ENCODE assay signal across 17 cellular contexts in the genomic region with DNA sequence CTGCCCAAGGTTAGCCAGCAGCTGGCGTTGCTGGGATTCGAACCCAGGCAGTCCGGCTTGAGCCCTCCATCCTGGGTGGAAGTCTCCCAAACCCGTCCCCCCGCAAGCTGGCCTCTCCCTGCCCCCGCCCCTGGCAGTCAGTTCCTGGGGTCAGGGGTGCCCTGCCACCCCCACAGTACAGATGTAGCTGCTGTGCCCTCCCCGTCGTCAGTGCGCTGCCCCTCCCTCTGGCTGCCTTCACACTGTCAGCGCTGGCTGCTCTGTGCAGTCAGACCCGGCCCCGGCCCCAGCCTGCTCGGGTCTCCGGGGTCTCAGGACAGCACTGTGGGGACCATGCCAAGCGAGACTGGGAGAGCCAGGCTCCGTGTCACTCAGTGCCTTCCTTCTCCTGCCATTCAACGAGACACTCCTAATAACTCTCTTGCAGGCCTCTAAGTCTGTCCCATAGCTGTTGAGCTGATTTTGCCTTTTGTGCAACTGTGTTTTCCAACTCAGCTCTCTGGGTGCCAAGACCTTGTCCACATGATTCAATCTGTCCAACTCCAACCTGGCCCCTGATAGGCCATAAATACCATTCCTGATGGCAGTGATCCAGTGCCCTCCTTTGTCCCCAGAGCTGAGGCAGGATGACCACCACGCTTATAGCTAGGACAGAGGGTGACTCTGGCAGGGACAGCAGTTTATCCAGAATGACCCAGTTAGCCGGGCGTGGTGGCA. TPM values are rescaled to one million over a fixed set of nuclear protein-coding genes. Genes with fewer than 3 reads are reported as not detected.
DNase-seq lines count a peak whose midpoint lies in the region; ATAC-seq and TF ChIP-seq lines count a peak whose summit lies in the region.
"Had no signal": no experiment of that assay in that cellular context is flagged by ENCODE, and none has a peak within 500 bp of the region (broad histone marks: within the 10 kb centered on the region; RNA-seq: fewer than 3 reads in every experiment).

No MANE protein-coding gene starts in this region.

- H3K4me1 ChIP-seq in GM23338 (ENCODE audit: insufficient read depth): peaks cover 7% of the 10 kb centered on the region; the same call in 1 of the 2 replicates
- peaks cover 7% of the 10 kb centered on the region for H3K4me1 ChIP-seq in mesenchymal stem cell (ENCODE audit: control insufficient read depth, insufficient read depth, low read depth, low read length)
- peaks cover 13 to 34% (median 20%) of the 10 kb centered on the region in 4 donors for H3K4me1 ChIP-seq in stomach

- H3K9me2 ChIP-seq in GM23338 (ENCODE audit: insufficient read depth): no peaks in the 10 kb centered on the region

- H3K27ac ChIP-seq in GM23338 (ENCODE audit: low read depth) (no peak overlapping the region), mesenchymal stem cell (ENCODE audit: low read length, poor library complexity, severe bottlenecking) (no peak overlapping the region), stomach (peak overlapping the region; percentile 29 to 71 (median 62))

- H3K36me3 ChIP-seq in GM23338 (ENCODE audit: insufficient read depth) (no peaks in the 10 kb centered on the region), mesenchymal stem cell (ENCODE audit: control insufficient read depth in 1 of 2, insufficient read depth in 2 of 2, low read depth in 1 of 2, low read length in 2 of 2) (no peaks in the 10 kb centered on the region), stomach (no peaks in the 10 kb centered on the region)

- H4K91ac ChIP-seq in mesenchymal stem cell (ENCODE audit: low read length): peak overlapping the region; percentile 9

- no peaks in the 10 kb centered on the region for H3F3A ChIP-seq in GM23338 (replicated peaks; ENCODE audit: low read depth)

- no peaks in the 10 kb centered on the region for H3K79me1 ChIP-seq in mesenchymal stem cell (replicated peaks; ENCODE audit: low read length, poor library complexity, severe bottlenecking)

- H3K14ac ChIP-seq in mesenchymal stem cell (ENCODE audit: low read length in 2 of 2): peak overlapping the region in 1 of 2 experiments; percentile 66

- no peak overlapping the region for H2BK120ac ChIP-seq in mesenchymal stem cell (ENCODE audit: low read depth, low read length)

- no peak overlapping the region for H3K27ac Mint-ChIP-seq in GM23338

- H3K79me2 ChIP-seq in GM23338 (replicated peaks; ENCODE audit: insufficient read depth): no peaks in the 10 kb centered on the region

- H3K4me3 ChIP-seq in GM23338: no peak overlapping the region
- H3K4me3 ChIP-seq in mesenchymal stem cell (ENCODE audit: insufficient read depth in 1 of 2, low read depth in 1 of 2, low read length in 2 of 2): peak overlapping the region; percentile 0 to 63
- peak overlapping the region in 1 of 4 donors; percentile 6 for H3K4me3 ChIP-seq in stomach

- H2AFZ ChIP-seq in GM23338 (peak overlapping the region; percentile 94), mesenchymal stem cell (ENCODE audit: low read depth, low read length) (peak overlapping the region; percentile 10)

- H2BK12ac ChIP-seq in mesenchymal stem cell (ENCODE audit: low read length in 2 of 2): peak overlapping the region; percentile 20 to 61

- intact Hi-C loops in stomach (cut with DNase I; ENCODE audit: low total_unique reads): no loop called here

- TF ChIP-seq CTCF in GM23338 (conservative IDR thresholded peaks at IDR 0.05; ENCODE audit: low read depth in 2 of 2): no peak
- no peak for TF ChIP-seq CTCF in stomach (IDR thresholded peaks at IDR 0.05)

- peaks cover 7% of the 10 kb centered on the region for H3K4me1 Mint-ChIP-seq in GM23338

- peak overlapping the region; percentile 48; the same call in 1 of the 2 replicates for H3K4me2 ChIP-seq in GM23338
- H3K4me2 ChIP-seq in mesenchymal stem cell (ENCODE audit: low read length, poor library complexity, severe bottlenecking): no peak overlapping the region

- peak overlapping the region in 1 of 2 experiments; percentile 29 for H3K4ac ChIP-seq in mesenchymal stem cell (ENCODE audit: low read depth in 1 of 2, low read length in 2 of 2)

- no peak for TF ChIP-seq POLR2A in stomach (IDR thresholded peaks at IDR 0.05)

- no peak overlapping the region for H2BK15ac ChIP-seq in mesenchymal stem cell (ENCODE audit: low read depth, poor library complexity, severe bottlenecking)

- no peaks in the 10 kb centered on the region for H4K20me1 ChIP-seq in GM23338 (replicated peaks; ENCODE audit: insufficient read depth)

- peaks cover 10% of the 10 kb centered on the region for H3K27me3 Mint-ChIP-seq in GM23338 (ENCODE audit: insufficient read depth, low read depth, poor library complexity)

- no peak overlapping the region for H3K23ac ChIP-seq in mesenchymal stem cell (ENCODE audit: low read length in 2 of 2)

- no peak for DNase-seq in GM23338 (ENCODE audit: low spot score)
- peak; percentile 16 for DNase-seq in dermis blood vessel endothelial cell
- no peak for DNase-seq in mesenchymal stem cell
- DNase-seq in stomach: no peak
- DNase-seq in ureter (ENCODE audit: low spot score): no peak
- no peak for DNase-seq in cerebellar cortex (ENCODE audit: low spot score)
- no peak for DNase-seq in ecto neural progenitor cell (ENCODE audit: low spot score)
- DNase-seq: activated naive CD4-positive, alpha-beta T cell treated with anti-CD3 and anti-CD28 coated beads, Interleukin-2, amount 50 U/mL, for 16 hours; AML-193; cerebellar nuclear complex; erythroblast; NCI-H1092 treated with DMSO at 0.1 percent for 48 hours; NCI-H446; OCI-M1; stimulated activated CD4-positive, alpha-beta T cell treated with anti-CD3 and anti-CD28 coated beads, Interleukin-4, amount 100 ng/mL, for 4 hours; stimulated activated naive CD4-positive, alpha-beta T cell treated with Interleukin-2 at 50 U/mL for 16 hours had no signal

- no peak overlapping the region for H2BK5ac ChIP-seq in mesenchymal stem cell (ENCODE audit: low read depth, low read length, poor library complexity, severe bottlenecking)

- H3K9me3 ChIP-seq in mesenchymal stem cell (ENCODE audit: control insufficient read depth, low read length) (no peaks in the 10 kb centered on the region), stomach (no peaks in the 10 kb centered on the region)

- no peaks in the 10 kb centered on the region; the same call in 2 of the 3 replicates for H3K36me3 Mint-ChIP-seq in GM23338 (ENCODE audit: low read depth)

- peak overlapping the region; percentile 28 for H3K9ac ChIP-seq in mesenchymal stem cell (ENCODE audit: low read length)

- H3K27me3 ChIP-seq in GM23338 (ENCODE audit: insufficient read depth) (no peaks in the 10 kb centered on the region), mesenchymal stem cell (ENCODE audit: control insufficient read depth in 1 of 2, insufficient read depth in 1 of 2, low read length in 2 of 2) (no peaks in the 10 kb centered on the region), stomach (no peaks in the 10 kb centered on the region)

- peak overlapping the region; percentile 24 to 29 for H3K18ac ChIP-seq in mesenchymal stem cell (ENCODE audit: low read depth in 1 of 2, low read length in 2 of 2)

- 90% methylated on average over 20 of the region's 20 CpGs for WGBS in mesenchymal stem cell
- WGBS in stomach, 5 donors: 59 to 75% (median 69%) methylated on average over 13 to 20 of the region's 20 CpGs

- no peak overlapping the region for H4K8ac ChIP-seq in mesenchymal stem cell (ENCODE audit: low read length)

- ATAC-seq in GM23338 (peak; percentile 29), GM21717 (IDR thresholded peaks at IDR 0.05; ENCODE audit: unreplicated experiment) (no peak)

- H2AK5ac ChIP-seq in mesenchymal stem cell (ENCODE audit: low read length, severe bottlenecking): peak overlapping the region; percentile 27

- H3K9me3 Mint-ChIP-seq in GM23338: no peaks in the 10 kb centered on the region

- H3K4me3 Mint-ChIP-seq in GM23338: no peak overlapping the region

- no peak for TF ChIP-seq EP300 in stomach (IDR thresholded peaks at IDR 0.05)

RNA-seq across cellular contexts. Expression of gene IL34, which starts 55.5 kb away (rescaled TPM):
- 4.6 and 6.6 TPM in 2 replicates for total RNA-seq in GM23338 (2014; rRNA removed; shearing (Covaris generic))
- polyA plus RNA-seq in GM23338 (2016; fragmentation: Nextera tagmentation; extraction: Ambion mirVana) (3.1 and 4.3 TPM in 2 replicates), stomach (1 to 10 TPM; 1.5 to 5.9 (median 2.1) TPM)
- total RNA-seq in dermis blood vessel endothelial cell (1.9 and 7.3 TPM in 2 replicates), stomach (1 to 10 TPM in 1 of 5 donors, under 1 TPM in 2, not detected in 2; 0.45 to 2.0 (median 0.87) TPM), ureter (3.7 TPM)
- 0.15 TPM for polyA plus RNA-seq in mesenchymal stem cell (2013, experiment 1 of 2)
- polyA plus RNA-seq in mesenchymal stem cell (2013, experiment 2 of 2): 0.11 TPM

Comparison
In these comparisons a context has a peak if more than half of its experiments do, and no peak if none do; other contexts are left out.
1. H3K27ac ChIP-seq: peak in stomach (5 of 5); none in GM23338 (single experiment) and mesenchymal stem cell (single experiment).